17 cellular contexts compared by ENCODE assay signal in the genomic region with DNA sequence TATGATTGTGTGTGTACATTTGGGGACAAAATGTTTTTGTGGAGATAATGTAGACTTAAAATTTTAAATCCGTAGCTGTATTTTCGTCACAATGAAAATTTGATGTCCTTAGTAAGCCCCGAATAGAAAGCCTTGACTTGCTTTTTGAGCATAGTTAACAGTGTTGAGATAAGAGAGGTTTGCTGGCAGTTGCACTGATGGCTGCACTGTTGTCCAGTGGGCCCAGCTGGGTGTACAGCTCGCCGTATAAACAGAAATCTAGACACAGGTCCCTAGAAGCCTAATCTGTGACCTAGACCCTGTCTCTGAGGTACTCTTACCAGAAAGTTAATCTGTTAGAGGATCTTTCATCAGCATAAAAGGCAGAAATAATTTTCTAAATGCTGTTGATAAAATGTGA.
"Had no signal": no experiment of that assay in that cellular context is flagged by ENCODE, and none has a peak within 500 bp of the region (broad histone marks: within the 10 kb centered on the region; RNA-seq: fewer than 3 reads in every experiment).

No MANE protein-coding gene starts in this region.

- H3K4me3 ChIP-seq: thoracic aorta had no signal

- DNase-seq: activated CD4-positive, alpha-beta T cell treated with anti-CD3 and anti-CD28 coated beads for 48 hours; activated CD8-positive, alpha-beta memory T cell treated with anti-CD3 and anti-CD28 coated beads, Interleukin-2, amount 50 U/mL, for 48 hours; activated CD8-positive, alpha-beta T cell treated with anti-CD3 and anti-CD28 coated beads, Interleukin-2, amount 10 ng/mL, durations not matched to agents 7 days and 5 days; activated naive CD4-positive, alpha-beta T cell treated with Interleukin-2 at 50 U/mL for 16 hours; activated naive CD8-positive, alpha-beta T cell treated with anti-CD3 and anti-CD28 coated beads, Interleukin-2, amount 50 U/mL, for 24 hours; central memory CD4-positive, alpha-beta T cell; cortex of kidney; effector memory CD4-positive, alpha-beta T cell; erythroblast; immature natural killer cell; nephron progenitor cell; stimulated activated CD4-positive, alpha-beta T cell treated with anti-CD3 and anti-CD28 coated beads, Interleukin-2, amount 100 ng/mL, for 48 hours; stimulated activated CD8-positive, alpha-beta memory T cell treated with anti-CD3 and anti-CD28 coated beads, Interleukin-4, amount 100 ng/mL, for 48 hours; stimulated activated naive CD8-positive, alpha-beta T cell treated with anti-CD3 and anti-CD28 coated beads, Interleukin-15, Interleukin-2, amounts not matched to agents 100 U/mL and 50 U/mL, for 24 hours; T-helper 9 cell; WERI-Rb-1 had no signal

- H3K27ac ChIP-seq: WERI-Rb-1 had no signal

- H3K36me3 ChIP-seq: thoracic aorta had no signal

- H3K9me3 ChIP-seq: thoracic aorta had no signal

- ATAC-seq: activated CD8-positive, alpha-beta T cell treated with anti-CD3 and anti-CD28 coated beads, Interleukin-2, amount 10 ng/mL, durations not matched to agents 7 days and 5 days; activated naive CD8-positive, alpha-beta T cell treated with anti-CD3 and anti-CD28 coated beads, Interleukin-2, amount 50 U/mL, for 24 hours; stimulated activated naive CD8-positive, alpha-beta T cell treated with anti-CD3 and anti-CD28 coated beads, Interleukin-15, Interleukin-2, amounts not matched to agents 100 U/mL and 50 U/mL, for 24 hours had no signal
